In genomic region chr11:67482275-67482735, GRCh38 we compare ENCODE assay signal across 8 cellular contexts. TPM values are rescaled to one million over a fixed set of nuclear protein-coding genes. Genes with fewer than 3 reads are reported as not detected.
DNase-seq lines count a peak whose midpoint lies in the region; ATAC-seq and TF ChIP-seq lines count a peak whose summit lies in the region.

No MANE protein-coding gene starts in this region.

- DNase-seq in activated naive CD4-positive, alpha-beta T cell treated with anti-CD3 and anti-CD28 coated beads, Interleukin-2, amount 50 U/mL, for 72 hours (ENCODE audit: low spot score in 2 of 2) = no peak
- DNase-seq in right lobe of liver = no peak
- DNase-seq in upper lobe of right lung = no peak
- no peak for DNase-seq in ureter (ENCODE audit: low spot score)

- H3K27ac Mint-ChIP-seq in activated naive CD4-positive, alpha-beta T cell treated with anti-CD3 and anti-CD28 coated beads, Interleukin-2, amount 50 U/mL, for 72 hours = peak overlapping the region; percentile 91 to 95

- H3K36me3 Mint-ChIP-seq in activated naive CD4-positive, alpha-beta T cell treated with anti-CD3 and anti-CD28 coated beads, Interleukin-2, amount 50 U/mL, for 72 hours = peaks cover 28 to 33% of the 10 kb centered on the region in 2 donors

- no peaks in the 10 kb centered on the region for H3K9me3 ChIP-seq in right lobe of liver
- no peaks in the 10 kb centered on the region for H3K9me3 ChIP-seq in upper lobe of right lung

- ATAC-seq in HG02759 (IDR thresholded peaks at IDR 0.05; ENCODE audit: unreplicated experiment) (peak; percentile 0), right lobe of liver (peak in 1 of 4 donors; percentile 27), upper lobe of right lung (no peak), HG03520 (IDR thresholded peaks at IDR 0.05; ENCODE audit: unreplicated experiment) (no peak), HG03135 (IDR thresholded peaks at IDR 0.05; ENCODE audit: unreplicated experiment) (no peak)
- ATAC-seq in activated naive CD4-positive, alpha-beta T cell treated with anti-CD3 and anti-CD28 coated beads, Interleukin-2, amount 50 U/mL, for 72 hours = no peak

- H3K9me3 Mint-ChIP-seq in activated naive CD4-positive, alpha-beta T cell treated with anti-CD3 and anti-CD28 coated beads, Interleukin-2, amount 50 U/mL, for 72 hours = peaks cover 0 to 6% of the 10 kb centered on the region in 2 donors

- H3K4me1 ChIP-seq in ACC112 (ENCODE audit: control insufficient read depth, insufficient read depth, low read length, unreplicated experiment) (peaks cover 6% of the 10 kb centered on the region), right lobe of liver (peaks cover 0 to 15% (median 5%) of the 10 kb centered on the region in 4 donors), upper lobe of right lung (peaks cover 36% of the 10 kb centered on the region)

- H3K4me3 ChIP-seq in ACC112 (ENCODE audit: low read depth, low read length) (peak overlapping the region; percentile 81), right lobe of liver (peak overlapping the region; percentile 54 to 66 (median 61)), upper lobe of right lung (peak overlapping the region; percentile 62)

- H3K27ac ChIP-seq in ACC112 (ENCODE audit: low read depth, low read length) (peak overlapping the region; percentile 73), right lobe of liver (peak overlapping the region; percentile 58 to 78 (median 68)), upper lobe of right lung (peak overlapping the region; percentile 88)

- peaks cover 14% of the 10 kb centered on the region for H3K79me2 ChIP-seq in ACC112 (ENCODE audit: control insufficient read depth, insufficient read depth, low read length, unreplicated experiment)

- TF ChIP-seq CTCF in right lobe of liver (IDR thresholded peaks at IDR 0.05) = no peak
- no peak for TF ChIP-seq CTCF in upper lobe of right lung (IDR thresholded peaks at IDR 0.05)

- no peaks in the 10 kb centered on the region for H3K27me3 ChIP-seq in ACC112 (ENCODE audit: insufficient read depth, low read length)
- H3K27me3 ChIP-seq in right lobe of liver = no peaks in the 10 kb centered on the region
- no peaks in the 10 kb centered on the region for H3K27me3 ChIP-seq in upper lobe of right lung

- no peak for TF ChIP-seq POLR2A in right lobe of liver (IDR thresholded peaks at IDR 0.05)

- WGBS in right lobe of liver (ENCODE audit: insufficient coverage, low coverage, low lambda C conversion rate, missing lambda C conversion rate) = 44% methylated on average over 17 of the region's 18 CpGs

- no peaks in the 10 kb centered on the region for H3K36me3 ChIP-seq in ACC112 (ENCODE audit: insufficient read depth, low read length)
- H3K36me3 ChIP-seq in right lobe of liver = no peaks in the 10 kb centered on the region
- H3K36me3 ChIP-seq in upper lobe of right lung = peaks cover 9% of the 10 kb centered on the region

- peak overlapping the region; percentile 88 for H2AFZ ChIP-seq in ACC112 (ENCODE audit: low read length, unreplicated experiment)

- intact Hi-C loops in right lobe of liver (cut with DNase I) = no loop called here
- intact Hi-C loops in upper lobe of right lung (cut with DNase I) = no loop called here

RNA-seq across cellular contexts. Expression of gene AIP, which starts 0.5 kb away (rescaled TPM):
- total RNA-seq in activated naive CD4-positive, alpha-beta T cell treated with anti-CD3 and anti-CD28 coated beads, Interleukin-2, amount 50 U/mL, for 72 hours = 100 to 1,000 TPM; 151 to 207 TPM
- total RNA-seq in right lobe of liver = 10 to 100 TPM; 20.8 to 33.9 (median 25.7) TPM
- total RNA-seq in upper lobe of right lung = 87.0 TPM
- 46.8 TPM for total RNA-seq in ureter

RNA-seq across cellular contexts. Expression of gene TMEM134, which starts 13.3 kb away (rescaled TPM):
- 10 to 100 TPM; 39.1 to 77.9 TPM for total RNA-seq in activated naive CD4-positive, alpha-beta T cell treated with anti-CD3 and anti-CD28 coated beads, Interleukin-2, amount 50 U/mL, for 72 hours
- total RNA-seq in right lobe of liver = 100 to 1,000 TPM in 2 of 6 experiments, 10 to 100 TPM in 4; 29.1 to 133 (median 40.9) TPM
- total RNA-seq in upper lobe of right lung = 46.9 TPM
- 134 TPM for total RNA-seq in ureter

RNA-seq across cellular contexts. Expression of gene PITPNM1, which starts 22.9 kb away (rescaled TPM):
- 100 to 1,000 TPM; 102 to 122 TPM for total RNA-seq in activated naive CD4-positive, alpha-beta T cell treated with anti-CD3 and anti-CD28 coated beads, Interleukin-2, amount 50 U/mL, for 72 hours
- total RNA-seq in right lobe of liver (10 to 100 TPM in 4 of 6 experiments, 1 to 10 TPM in 2; 8.6 to 21.3 (median 15.0) TPM), upper lobe of right lung (38.2 TPM), ureter (41.2 TPM)

RNA-seq across cellular contexts. Expression of gene CDK2AP2, which starts 25.7 kb away (rescaled TPM):
- 10 to 100 TPM; 72.4 to 85.2 TPM for total RNA-seq in activated naive CD4-positive, alpha-beta T cell treated with anti-CD3 and anti-CD28 coated beads, Interleukin-2, amount 50 U/mL, for 72 hours
- 10 to 100 TPM; 45.2 to 74.9 (median 55.7) TPM for total RNA-seq in right lobe of liver
- 84.2 TPM for total RNA-seq in upper lobe of right lung
- total RNA-seq in ureter = 40.5 TPM

RNA-seq across cellular contexts. Expression of gene CABP4, which starts 27.2 kb away (rescaled TPM):
- total RNA-seq in activated naive CD4-positive, alpha-beta T cell treated with anti-CD3 and anti-CD28 coated beads, Interleukin-2, amount 50 U/mL, for 72 hours = 1 to 10 TPM; 1.7 to 2.8 TPM
- total RNA-seq in right lobe of liver = 1 to 10 TPM in 4 of 6 experiments, under 1 TPM in 2; 0.55 to 1.7 (median 1.2) TPM
- 3.2 TPM for total RNA-seq in upper lobe of right lung
- total RNA-seq in ureter = 2.8 TPM
